32 cellular contexts compared by ENCODE assay signal in genomic region chr3:59526999-59527398, GRCh38.
DNase-seq lines count a peak whose midpoint lies in the region; ATAC-seq and TF ChIP-seq lines count a peak whose summit lies in the region.
"Had no signal": no experiment of that assay in that cellular context is flagged by ENCODE, and none has a peak within 500 bp of the region (broad histone marks: within the 10 kb centered on the region; RNA-seq: fewer than 3 reads in every experiment).

No MANE protein-coding gene starts in this region.

- H3K4me3 Mint-ChIP-seq in activated CD8-positive, alpha-beta T cell treated with anti-CD3 and anti-CD28 coated beads for 36 hours: no peak overlapping the region
- no peak overlapping the region for H3K4me3 Mint-ChIP-seq in activated CD8-positive, alpha-beta T cell treated with anti-CD3 and anti-CD28 coated beads, Interleukin-2, amount 10 ng/mL, durations not matched to agents 7 days and 5 days
- H3K4me3 Mint-ChIP-seq in activated naive CD8-positive, alpha-beta T cell treated with anti-CD3 and anti-CD28 coated beads, Interleukin-2, amount 50 U/mL, for 24 hours: no peak overlapping the region
- H3K4me3 Mint-ChIP-seq: activated naive CD4-positive, alpha-beta T cell treated with anti-CD3 and anti-CD28 coated beads for 36 hours; CD4-positive, CD25-positive, alpha-beta regulatory T cell had no signal

- TF ChIP-seq CTCF in activated CD8-positive, alpha-beta T cell treated with anti-CD3 and anti-CD28 coated beads for 36 hours (IDR thresholded peaks at IDR 0.05): no peak

- intact Hi-C loops in activated CD8-positive, alpha-beta T cell treated with anti-CD3 and anti-CD28 coated beads for 36 hours (cut with micrococcal nuclease): no loop called here

- H3K27ac Mint-ChIP-seq in activated CD8-positive, alpha-beta T cell treated with anti-CD3 and anti-CD28 coated beads for 36 hours: peak overlapping the region; percentile 60
- no peak overlapping the region for H3K27ac Mint-ChIP-seq in activated CD8-positive, alpha-beta T cell treated with anti-CD3 and anti-CD28 coated beads, Interleukin-2, amount 10 ng/mL, durations not matched to agents 7 days and 5 days
- H3K27ac Mint-ChIP-seq in activated naive CD8-positive, alpha-beta T cell treated with anti-CD3 and anti-CD28 coated beads, Interleukin-2, amount 50 U/mL, for 24 hours: peak overlapping the region; percentile 79
- H3K27ac Mint-ChIP-seq: activated naive CD4-positive, alpha-beta T cell treated with anti-CD3 and anti-CD28 coated beads for 36 hours had no signal

- CTCF ChIA-PET in activated CD8-positive, alpha-beta T cell treated with anti-CD3 and anti-CD28 coated beads for 36 hours (lab: Charles Lee): interaction anchor here (1.0 kb wide), 1 partner anchor 100 kb away, joined by 4 read pairs; no protein-coding TSS in a partner anchor
- CTCF ChIA-PET in activated CD8-positive, alpha-beta T cell treated with anti-CD3 and anti-CD28 coated beads, Interleukin-2, amount 10 ng/mL, durations not matched to agents 7 days and 5 days (lab: Charles Lee): no interaction called here

- POLR2A ChIA-PET in activated CD8-positive, alpha-beta T cell treated with anti-CD3 and anti-CD28 coated beads for 36 hours (lab: Charles Lee): no interaction called here
- POLR2A ChIA-PET in activated CD8-positive, alpha-beta T cell treated with anti-CD3 and anti-CD28 coated beads, Interleukin-2, amount 10 ng/mL, durations not matched to agents 7 days and 5 days (lab: Charles Lee): no interaction called here

- no peaks in the 10 kb centered on the region for H3K9me3 Mint-ChIP-seq in activated CD8-positive, alpha-beta T cell treated with anti-CD3 and anti-CD28 coated beads for 36 hours
- peaks cover 7% of the 10 kb centered on the region for H3K9me3 Mint-ChIP-seq in activated CD8-positive, alpha-beta T cell treated with anti-CD3 and anti-CD28 coated beads, Interleukin-2, amount 10 ng/mL, durations not matched to agents 7 days and 5 days (ENCODE audit: insufficient read depth)
- H3K9me3 Mint-ChIP-seq in activated naive CD8-positive, alpha-beta T cell treated with anti-CD3 and anti-CD28 coated beads, Interleukin-2, amount 50 U/mL, for 24 hours: peaks cover 23% of the 10 kb centered on the region

- no peak for DNase-seq in activated CD8-positive, alpha-beta T cell treated with anti-CD3 and anti-CD28 coated beads for 36 hours
- DNase-seq in activated CD8-positive, alpha-beta T cell treated with anti-CD3 and anti-CD28 coated beads, Interleukin-2, amount 10 ng/mL, durations not matched to agents 7 days and 5 days: no peak
- DNase-seq in activated naive CD8-positive, alpha-beta T cell treated with anti-CD3 and anti-CD28 coated beads, Interleukin-2, amount 50 U/mL, for 24 hours: no peak
- DNase-seq: activated CD4-positive, alpha-beta T cell treated with anti-CD3 and anti-CD28 coated beads, Interleukin-2, amount 50 U/mL, for 4 hours; activated naive CD4-positive, alpha-beta T cell treated with anti-CD3 and anti-CD28 coated beads for 36 hours; AML-193; Calu3; DMS79; effector CD4-positive, alpha-beta T cell; gastrocnemius medialis; GDM1; kidney; left ventricle myocardium superior; mesendoderm; NCI-H1092 treated with DMSO at 0.1 percent for 48 hours; NCI-H187; NCI-H2171; NCI-H510A; SJCRH30; small intestine; stimulated activated naive CD4-positive, alpha-beta T cell treated with Interleukin-2 at 50 U/mL for 16 hours; T1000; uterus; WERI-Rb-1 had no signal

- peaks cover 20% of the 10 kb centered on the region for H3K4me1 Mint-ChIP-seq in activated CD8-positive, alpha-beta T cell treated with anti-CD3 and anti-CD28 coated beads for 36 hours (ENCODE audit: low read depth)
- peaks cover 3% of the 10 kb centered on the region for H3K4me1 Mint-ChIP-seq in activated CD8-positive, alpha-beta T cell treated with anti-CD3 and anti-CD28 coated beads, Interleukin-2, amount 10 ng/mL, durations not matched to agents 7 days and 5 days (ENCODE audit: low read depth)
- H3K4me1 Mint-ChIP-seq in activated naive CD8-positive, alpha-beta T cell treated with anti-CD3 and anti-CD28 coated beads, Interleukin-2, amount 50 U/mL, for 24 hours: peaks cover 17% of the 10 kb centered on the region

- no peaks in the 10 kb centered on the region for H3K27me3 Mint-ChIP-seq in activated CD8-positive, alpha-beta T cell treated with anti-CD3 and anti-CD28 coated beads for 36 hours
- H3K27me3 Mint-ChIP-seq in activated CD8-positive, alpha-beta T cell treated with anti-CD3 and anti-CD28 coated beads, Interleukin-2, amount 10 ng/mL, durations not matched to agents 7 days and 5 days (ENCODE audit: low read depth): no peaks in the 10 kb centered on the region
- no peaks in the 10 kb centered on the region for H3K27me3 Mint-ChIP-seq in activated naive CD8-positive, alpha-beta T cell treated with anti-CD3 and anti-CD28 coated beads, Interleukin-2, amount 50 U/mL, for 24 hours
- H3K27me3 Mint-ChIP-seq: CD4-positive, CD25-positive, alpha-beta regulatory T cell had no signal

- peak; percentile 96 for ATAC-seq in activated CD8-positive, alpha-beta T cell treated with anti-CD3 and anti-CD28 coated beads for 36 hours
- ATAC-seq in activated CD8-positive, alpha-beta T cell treated with anti-CD3 and anti-CD28 coated beads, Interleukin-2, amount 10 ng/mL, durations not matched to agents 7 days and 5 days: no peak
- ATAC-seq in GM18502 (IDR thresholded peaks at IDR 0.05; ENCODE audit: poor library complexity, unreplicated experiment) (peak; percentile 54), HG02938 (IDR thresholded peaks at IDR 0.05; ENCODE audit: unreplicated experiment) (peak; percentile 71), HG03108 (IDR thresholded peaks at IDR 0.05; ENCODE audit: unreplicated experiment) (no peak), GM19455 (IDR thresholded peaks at IDR 0.05; ENCODE audit: unreplicated experiment) (no peak), HG02884 (IDR thresholded peaks at IDR 0.05; ENCODE audit: unreplicated experiment) (no peak)
- ATAC-seq in activated naive CD8-positive, alpha-beta T cell treated with anti-CD3 and anti-CD28 coated beads, Interleukin-2, amount 50 U/mL, for 24 hours: peak; percentile 87
- ATAC-seq: gastrocnemius medialis, HCT116, K562, left ventricle myocardium superior had no signal

- H3K36me3 Mint-ChIP-seq in activated CD8-positive, alpha-beta T cell treated with anti-CD3 and anti-CD28 coated beads for 36 hours (ENCODE audit: low read depth): no peaks in the 10 kb centered on the region
- no peaks in the 10 kb centered on the region for H3K36me3 Mint-ChIP-seq in activated CD8-positive, alpha-beta T cell treated with anti-CD3 and anti-CD28 coated beads, Interleukin-2, amount 10 ng/mL, durations not matched to agents 7 days and 5 days (ENCODE audit: low read depth)
- H3K36me3 Mint-ChIP-seq in activated naive CD8-positive, alpha-beta T cell treated with anti-CD3 and anti-CD28 coated beads, Interleukin-2, amount 50 U/mL, for 24 hours (ENCODE audit: low read depth): peaks cover 2% of the 10 kb centered on the region
- H3K36me3 Mint-ChIP-seq: CD4-positive, CD25-positive, alpha-beta regulatory T cell had no signal

Comparison
In these comparisons a context has a peak if more than half of its experiments do, and no peak if none do; other contexts are left out.
1. ATAC-seq: peak in activated CD8-positive, alpha-beta T cell treated with anti-CD3 and anti-CD28 coated beads for 36 hours (single experiment), GM18502 (single experiment), HG02938 (single experiment) and activated naive CD8-positive, alpha-beta T cell treated with anti-CD3 and anti-CD28 coated beads, Interleukin-2, amount 50 U/mL, for 24 hours (single experiment); none in activated CD8-positive, alpha-beta T cell treated with anti-CD3 and anti-CD28 coated beads, Interleukin-2, amount 10 ng/mL, durations not matched to agents 7 days and 5 days (single experiment), HG03108 (single experiment), GM19455 (single experiment) and HG02884 (single experiment).